ENCODE assay signal across 14 cellular contexts in the genomic region with DNA sequence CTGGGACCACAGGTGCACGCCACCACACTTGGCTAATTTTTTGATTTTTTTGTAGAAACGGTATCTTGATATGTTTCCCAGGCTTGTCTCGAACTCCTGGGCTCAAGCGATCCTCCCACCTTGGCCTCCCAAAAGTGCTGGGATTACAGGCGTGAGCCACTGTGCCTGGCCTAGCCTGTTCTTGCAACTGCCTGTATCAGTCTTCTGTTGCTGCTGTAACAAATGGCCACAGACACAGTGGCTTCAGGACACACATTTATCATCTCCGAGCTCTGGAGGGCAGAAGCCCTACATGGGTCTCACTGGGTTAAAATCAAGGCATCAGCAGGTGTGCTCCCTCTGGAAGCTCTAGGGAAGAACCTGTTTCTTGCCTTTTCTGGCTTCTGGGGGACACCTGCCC.
A peak's percentile ranks its signal among the peaks of the same experiment; 100 is the strongest.
DNase-seq lines count a peak whose midpoint lies in the region; ATAC-seq and TF ChIP-seq lines count a peak whose summit lies in the region.
"Had no signal": no experiment of that assay in that cellular context is flagged by ENCODE, and none has a peak within 500 bp of the region (broad histone marks: within the 10 kb centered on the region; RNA-seq: fewer than 3 reads in every experiment).

No MANE protein-coding gene starts in this region.

- H3K27ac ChIP-seq in RWPE1, result 0 out of 2 replicates have a peak overlapping the region, but pooled peaks have one; percentile 7
- H3K27ac ChIP-seq: BLaER1, GM23248, HL-60 had no signal

- no peaks in the 10 kb centered on the region for H3K36me3 Mint-ChIP-seq in activated naive CD8-positive, alpha-beta T cell
- H3K36me3 Mint-ChIP-seq in activated naive CD8-positive, alpha-beta T cell treated with anti-CD3 and anti-CD28 coated beads, Interleukin-2, amount 50 U/mL, for 24 hours (ENCODE audit: low read depth), result peaks cover 1% of the 10 kb centered on the region
- H3K36me3 Mint-ChIP-seq in dendritic cell treated with granulocyte-macrophage colony-stimulating factor and Interleukin-4, amounts not matched to agents 40 ng/mL and 50 ng/mL, for 4 days (ENCODE audit: low read depth), result peaks cover 6% of the 10 kb centered on the region
- H3K36me3 Mint-ChIP-seq: CD4-positive, CD25-positive, alpha-beta regulatory T cell had no signal

- TF ChIP-seq CTCF in RWPE1 (conservative IDR thresholded peaks at IDR 0.05; ENCODE audit: low read depth), result no peak

- POLR2A ChIA-PET in RWPE1 (lab: Yijun Ruan, JAX; ENCODE audit: low non-redundant PET), result no interaction called here

- H3K4me1 Mint-ChIP-seq in activated naive CD8-positive, alpha-beta T cell (ENCODE audit: low read depth), result peaks cover 23% of the 10 kb centered on the region
- H3K4me1 Mint-ChIP-seq in activated naive CD8-positive, alpha-beta T cell treated with anti-CD3 and anti-CD28 coated beads, Interleukin-2, amount 50 U/mL, for 24 hours, result peaks cover 19% of the 10 kb centered on the region
- H3K4me1 Mint-ChIP-seq in dendritic cell treated with granulocyte-macrophage colony-stimulating factor and Interleukin-4, amounts not matched to agents 40 ng/mL and 50 ng/mL, for 4 days (ENCODE audit: low read depth), result peaks cover 58% of the 10 kb centered on the region

- ATAC-seq in activated naive CD8-positive, alpha-beta T cell treated with anti-CD3 and anti-CD28 coated beads, Interleukin-2, amount 50 U/mL, for 24 hours, result no peak
- no peak for ATAC-seq in activated CD4-positive, CD25-positive, alpha-beta regulatory T cell treated with anti-CD3 and anti-CD28 coated beads, Interleukin-2, amount 50 U/mL, for 24 hours

- DNase-seq in activated naive CD8-positive, alpha-beta T cell treated with anti-CD3 and anti-CD28 coated beads, Interleukin-2, amount 50 U/mL, for 24 hours, result no peak
- DNase-seq in RWPE1 (ENCODE audit: low spot score), result no peak
- DNase-seq in activated effector memory CD4-positive, alpha-beta T cell treated with Interleukin-2 at 50 U/mL for 16 hours, result no peak
- no peak for DNase-seq in putamen (ENCODE audit: low spot score)
- DNase-seq: 8988T; Caco-2; CD4-positive, CD25-positive, alpha-beta regulatory T cell; IMR-90 had no signal

- no peaks in the 10 kb centered on the region for H3K27me3 Mint-ChIP-seq in activated naive CD8-positive, alpha-beta T cell
- H3K27me3 Mint-ChIP-seq in activated naive CD8-positive, alpha-beta T cell treated with anti-CD3 and anti-CD28 coated beads, Interleukin-2, amount 50 U/mL, for 24 hours, result peaks cover 4% of the 10 kb centered on the region
- peaks cover 54% of the 10 kb centered on the region for H3K27me3 Mint-ChIP-seq in dendritic cell treated with granulocyte-macrophage colony-stimulating factor and Interleukin-4, amounts not matched to agents 40 ng/mL and 50 ng/mL, for 4 days

- CTCF ChIA-PET in RWPE1 (lab: Yijun Ruan, JAX), result no interaction called here

- H3K27ac Mint-ChIP-seq in activated naive CD8-positive, alpha-beta T cell, result no peak overlapping the region
- H3K27ac Mint-ChIP-seq in activated naive CD8-positive, alpha-beta T cell treated with anti-CD3 and anti-CD28 coated beads, Interleukin-2, amount 50 U/mL, for 24 hours, result no peak overlapping the region
- H3K27ac Mint-ChIP-seq in dendritic cell treated with granulocyte-macrophage colony-stimulating factor and Interleukin-4, amounts not matched to agents 40 ng/mL and 50 ng/mL, for 4 days, result peak overlapping the region; percentile 66

- H3K9me3 Mint-ChIP-seq in activated naive CD8-positive, alpha-beta T cell (ENCODE audit: low read depth), result peaks cover 6% of the 10 kb centered on the region
- peaks cover 24% of the 10 kb centered on the region for H3K9me3 Mint-ChIP-seq in activated naive CD8-positive, alpha-beta T cell treated with anti-CD3 and anti-CD28 coated beads, Interleukin-2, amount 50 U/mL, for 24 hours
- peaks cover 16% of the 10 kb centered on the region for H3K9me3 Mint-ChIP-seq in dendritic cell treated with granulocyte-macrophage colony-stimulating factor and Interleukin-4, amounts not matched to agents 40 ng/mL and 50 ng/mL, for 4 days

- intact Hi-C loops in dendritic cell treated with granulocyte-macrophage colony-stimulating factor and Interleukin-4, amounts not matched to agents 40 ng/mL and 50 ng/mL, for 4 days (cut with micrococcal nuclease), result no loop called here

- peak overlapping the region; percentile 23 for H3K4me3 Mint-ChIP-seq in activated naive CD8-positive, alpha-beta T cell
- H3K4me3 Mint-ChIP-seq in activated naive CD8-positive, alpha-beta T cell treated with anti-CD3 and anti-CD28 coated beads, Interleukin-2, amount 50 U/mL, for 24 hours, result no peak overlapping the region
- no peak overlapping the region for H3K4me3 Mint-ChIP-seq in dendritic cell treated with granulocyte-macrophage colony-stimulating factor and Interleukin-4, amounts not matched to agents 40 ng/mL and 50 ng/mL, for 4 days
